8 cellular contexts compared by ENCODE assay signal in the genomic region with DNA sequence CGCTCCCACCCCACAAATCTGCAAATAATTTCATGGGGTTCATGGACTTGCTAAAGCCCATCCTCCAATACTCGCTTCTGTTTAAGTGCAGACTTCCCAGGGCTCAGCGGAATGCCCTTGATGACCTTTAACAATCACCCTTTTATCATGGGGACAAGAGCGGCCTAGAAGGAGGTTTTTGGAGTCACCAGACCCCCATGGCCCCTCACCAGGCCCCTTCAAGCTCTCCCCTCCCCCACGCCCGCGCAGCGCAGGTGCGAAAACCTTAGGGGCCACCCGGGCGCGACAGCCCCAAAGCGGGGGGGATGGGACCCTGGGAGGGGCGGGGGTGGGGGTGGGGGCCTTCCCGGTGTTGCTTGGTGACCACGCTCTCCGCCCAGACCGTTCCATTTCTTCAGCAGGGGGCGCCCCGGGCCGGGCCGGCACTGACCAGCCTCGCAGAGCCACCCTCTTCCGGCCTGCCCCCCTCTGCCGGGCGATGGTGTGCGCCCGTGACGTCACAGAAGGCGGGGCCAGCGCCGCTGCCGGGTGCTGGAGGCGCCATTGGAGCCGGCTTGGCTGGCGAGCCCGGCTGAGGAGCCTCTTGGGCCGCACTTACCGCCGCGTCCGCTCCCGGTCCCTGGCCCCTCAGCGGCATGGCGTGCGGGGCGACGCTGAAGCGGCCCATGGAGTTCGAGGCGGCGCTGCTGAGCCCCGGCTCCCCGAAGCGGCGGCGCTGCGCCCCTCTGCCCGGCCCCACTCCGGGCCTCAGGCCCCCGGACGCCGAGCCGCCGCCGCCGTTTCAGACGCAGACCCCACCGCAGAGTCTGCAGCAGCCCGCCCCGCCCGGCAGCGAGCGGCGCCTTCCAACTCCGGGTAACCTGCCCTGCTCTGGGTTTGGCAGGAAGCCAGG. TPM values are rescaled to one million over a fixed set of nuclear protein-coding genes. Genes with fewer than 3 reads are reported as not detected.
DNase-seq lines count a peak whose midpoint lies in the region; ATAC-seq and TF ChIP-seq lines count a peak whose summit lies in the region.

A gene with protein sequence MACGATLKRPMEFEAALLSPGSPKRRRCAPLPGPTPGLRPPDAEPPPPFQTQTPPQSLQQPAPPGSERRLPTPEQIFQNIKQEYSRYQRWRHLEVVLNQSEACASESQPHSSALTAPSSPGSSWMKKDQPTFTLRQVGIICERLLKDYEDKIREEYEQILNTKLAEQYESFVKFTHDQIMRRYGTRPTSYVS (plus strand): TSS at position 531 of the 892 bp plus-strand sequence. CDS start 105 bp downstream, at position 636.

- peak within 1 kb of the TSS; percentile 78 to 92 for H3K27ac ChIP-seq in liver (ENCODE audit: low read depth in 1 of 2, low read length in 2 of 2)

- intact Hi-C loops in activated CD4-positive, alpha-beta memory T cell treated with anti-CD3 and anti-CD28 coated beads for 36 hours (cut with micrococcal nuclease), result loop anchor here (1.0 to 10.0 kb wide), 4 partner anchors 36 to 204 kb away; a partner anchor contains a TSS

- H3K9me3 Mint-ChIP-seq in activated CD4-positive, alpha-beta memory T cell treated with anti-CD3 and anti-CD28 coated beads for 36 hours, result no peaks in the 10 kb centered on the region

- H3K4me1 ChIP-seq in liver (ENCODE audit: control insufficient read depth in 4 of 4, insufficient read depth in 4 of 4, low read length in 3 of 4), result peaks cover 3 to 22% (median 19%) of the 10 kb centered on the region in 4 donors

- H3K36me3 ChIP-seq in liver (ENCODE audit: control insufficient read depth in 4 of 4, insufficient read depth in 3 of 4, low read depth in 1 of 4, low read length in 3 of 4), result peaks cover 0 to 2% (median under 1%) of the 10 kb centered on the region in 4 donors

- peak within 1 kb of the TSS; percentile 84 for H3K27ac Mint-ChIP-seq in activated CD4-positive, alpha-beta memory T cell treated with anti-CD3 and anti-CD28 coated beads for 36 hours

- CTCF ChIA-PET in activated CD4-positive, alpha-beta memory T cell treated with anti-CD3 and anti-CD28 coated beads for 36 hours (lab: Charles Lee), result interaction anchor here (0.7 to 2.9 kb wide), 4 partner anchors 9 to 135 kb away, joined by 3 to 6 read pairs (median 3); no protein-coding TSS in a partner anchor

- peak within 1 kb of the TSS; percentile 62 to 91 for H3K9ac ChIP-seq in liver (ENCODE audit: low read depth in 1 of 2, low read length in 2 of 2)

- peak in 1 of 2 donors; percentile 21 for TF ChIP-seq RAD21 in liver (IDR thresholded peaks at IDR 0.05)

- POLR2A ChIA-PET in activated CD4-positive, alpha-beta memory T cell treated with anti-CD3 and anti-CD28 coated beads for 36 hours (lab: Charles Lee), result interaction anchor here (0.7 to 1.5 kb wide), 3 partner anchors 12 to 131 kb away, joined by 3 to 6 read pairs (median 3); a partner anchor contains a TSS

- H3K9me3 ChIP-seq in liver (ENCODE audit: control insufficient read depth in 4 of 4, low read length in 3 of 4), result no peaks in the 10 kb centered on the region

- no peaks in the 10 kb centered on the region for H3K27me3 ChIP-seq in liver (ENCODE audit: control insufficient read depth in 4 of 4, insufficient read depth in 4 of 4, low read length in 3 of 4)

- H3K4me1 Mint-ChIP-seq in activated CD4-positive, alpha-beta memory T cell treated with anti-CD3 and anti-CD28 coated beads for 36 hours (ENCODE audit: low read depth), result peaks cover 48% of the 10 kb centered on the region

- peak; percentile 98 for DNase-seq in CD1c-positive myeloid dendritic cell (ENCODE audit: extremely low spot score)
- peak; percentile 99 for DNase-seq in NCI-H774 (lab: John Stamatoyannopoulos, UW)
- DNase-seq in activated CD4-positive, alpha-beta memory T cell treated with anti-CD3 and anti-CD28 coated beads for 36 hours, result peak; percentile 99
- DNase-seq in dermis microvascular lymphatic vessel endothelial cell (ENCODE audit: low read depth in 2 of 2), result peak; percentile 89 to 97
- DNase-seq in stimulated activated CD4-positive, alpha-beta T cell treated with anti-CD3 and anti-CD28 coated beads, Interleukin-4, amount 100 ng/mL, for 1 hour, result peak; percentile 96

- H3K4me3 ChIP-seq in liver (ENCODE audit: low read depth in 1 of 3, low read length in 3 of 3), result peak within 1 kb of the TSS; percentile 93 to 98 (median 98)

- WGBS in liver, result 1% methylated on average over 76 of the region's 76 CpGs

- ATAC-seq in GM19438 (IDR thresholded peaks at IDR 0.05; ENCODE audit: low read depth, unreplicated experiment), result peak; percentile 87
- ATAC-seq in HG03571 (IDR thresholded peaks at IDR 0.05; ENCODE audit: unreplicated experiment), result peak; percentile 86

- no peak for TF ChIP-seq CTCF in liver (IDR thresholded peaks at IDR 0.05; ENCODE audit: low read depth, low read length, missing input control)

- H3K4me3 Mint-ChIP-seq in activated CD4-positive, alpha-beta memory T cell treated with anti-CD3 and anti-CD28 coated beads for 36 hours, result peak within 1 kb of the TSS; percentile 81

- H3K27me3 Mint-ChIP-seq in activated CD4-positive, alpha-beta memory T cell treated with anti-CD3 and anti-CD28 coated beads for 36 hours, result no peaks in the 10 kb centered on the region

- H3K36me3 Mint-ChIP-seq in activated CD4-positive, alpha-beta memory T cell treated with anti-CD3 and anti-CD28 coated beads for 36 hours, result peaks cover 26% of the 10 kb centered on the region

TF ChIP-seq in liver, 16 proteins besides CTCF, POLR2A, EP300 and RAD21:
- peak; percentile 4 for TF ChIP-seq FOXA2 (IDR thresholded peaks at IDR 0.05)
- no peak for TF ChIP-seq TAF1 (conservative IDR thresholded peaks at IDR 0.05)
- peak in 1 of 2 donors; percentile 68 for TF ChIP-seq GABPA (IDR thresholded peaks at IDR 0.05 in 1 of 2, conservative IDR thresholded peaks at IDR 0.05 in 1 of 2)
- no peak for TF ChIP-seq JUND (IDR thresholded peaks at IDR 0.05)
- TF ChIP-seq NR2F2 (IDR thresholded peaks at IDR 0.05), result peak; percentile 63
- TF ChIP-seq, protein P1, sequence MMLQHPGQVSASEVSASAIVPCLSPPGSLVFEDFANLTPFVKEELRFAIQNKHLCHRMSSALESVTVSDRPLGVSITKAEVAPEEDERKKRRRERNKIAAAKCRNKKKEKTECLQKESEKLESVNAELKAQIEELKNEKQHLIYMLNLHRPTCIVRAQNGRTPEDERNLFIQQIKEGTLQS (IDR thresholded peaks at IDR 0.05), result no peak
- TF ChIP-seq RXRA (IDR thresholded peaks at IDR 0.05), result peak; percentile 34 to 37
- TF ChIP-seq, protein P2, sequence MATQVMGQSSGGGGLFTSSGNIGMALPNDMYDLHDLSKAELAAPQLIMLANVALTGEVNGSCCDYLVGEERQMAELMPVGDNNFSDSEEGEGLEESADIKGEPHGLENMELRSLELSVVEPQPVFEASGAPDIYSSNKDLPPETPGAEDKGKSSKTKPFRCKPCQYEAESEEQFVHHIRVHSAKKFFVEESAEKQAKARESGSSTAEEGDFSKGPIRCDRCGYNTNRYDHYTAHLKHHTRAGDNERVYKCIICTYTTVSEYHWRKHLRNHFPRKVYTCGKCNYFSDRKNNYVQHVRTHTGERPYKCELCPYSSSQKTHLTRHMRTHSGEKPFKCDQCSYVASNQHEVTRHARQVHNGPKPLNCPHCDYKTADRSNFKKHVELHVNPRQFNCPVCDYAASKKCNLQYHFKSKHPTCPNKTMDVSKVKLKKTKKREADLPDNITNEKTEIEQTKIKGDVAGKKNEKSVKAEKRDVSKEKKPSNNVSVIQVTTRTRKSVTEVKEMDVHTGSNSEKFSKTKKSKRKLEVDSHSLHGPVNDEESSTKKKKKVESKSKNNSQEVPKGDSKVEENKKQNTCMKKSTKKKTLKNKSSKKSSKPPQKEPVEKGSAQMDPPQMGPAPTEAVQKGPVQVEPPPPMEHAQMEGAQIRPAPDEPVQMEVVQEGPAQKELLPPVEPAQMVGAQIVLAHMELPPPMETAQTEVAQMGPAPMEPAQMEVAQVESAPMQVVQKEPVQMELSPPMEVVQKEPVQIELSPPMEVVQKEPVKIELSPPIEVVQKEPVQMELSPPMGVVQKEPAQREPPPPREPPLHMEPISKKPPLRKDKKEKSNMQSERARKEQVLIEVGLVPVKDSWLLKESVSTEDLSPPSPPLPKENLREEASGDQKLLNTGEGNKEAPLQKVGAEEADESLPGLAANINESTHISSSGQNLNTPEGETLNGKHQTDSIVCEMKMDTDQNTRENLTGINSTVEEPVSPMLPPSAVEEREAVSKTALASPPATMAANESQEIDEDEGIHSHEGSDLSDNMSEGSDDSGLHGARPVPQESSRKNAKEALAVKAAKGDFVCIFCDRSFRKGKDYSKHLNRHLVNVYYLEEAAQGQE (IDR thresholded peaks at IDR 0.05), result no peak
- TF ChIP-seq, protein P3, sequence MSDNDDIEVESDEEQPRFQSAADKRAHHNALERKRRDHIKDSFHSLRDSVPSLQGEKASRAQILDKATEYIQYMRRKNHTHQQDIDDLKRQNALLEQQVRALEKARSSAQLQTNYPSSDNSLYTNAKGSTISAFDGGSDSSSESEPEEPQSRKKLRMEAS (IDR thresholded peaks at IDR 0.05), result no peak
- peak; percentile 80 for TF ChIP-seq YY1 (IDR thresholded peaks at IDR 0.05)
- TF ChIP-seq, protein P4, sequence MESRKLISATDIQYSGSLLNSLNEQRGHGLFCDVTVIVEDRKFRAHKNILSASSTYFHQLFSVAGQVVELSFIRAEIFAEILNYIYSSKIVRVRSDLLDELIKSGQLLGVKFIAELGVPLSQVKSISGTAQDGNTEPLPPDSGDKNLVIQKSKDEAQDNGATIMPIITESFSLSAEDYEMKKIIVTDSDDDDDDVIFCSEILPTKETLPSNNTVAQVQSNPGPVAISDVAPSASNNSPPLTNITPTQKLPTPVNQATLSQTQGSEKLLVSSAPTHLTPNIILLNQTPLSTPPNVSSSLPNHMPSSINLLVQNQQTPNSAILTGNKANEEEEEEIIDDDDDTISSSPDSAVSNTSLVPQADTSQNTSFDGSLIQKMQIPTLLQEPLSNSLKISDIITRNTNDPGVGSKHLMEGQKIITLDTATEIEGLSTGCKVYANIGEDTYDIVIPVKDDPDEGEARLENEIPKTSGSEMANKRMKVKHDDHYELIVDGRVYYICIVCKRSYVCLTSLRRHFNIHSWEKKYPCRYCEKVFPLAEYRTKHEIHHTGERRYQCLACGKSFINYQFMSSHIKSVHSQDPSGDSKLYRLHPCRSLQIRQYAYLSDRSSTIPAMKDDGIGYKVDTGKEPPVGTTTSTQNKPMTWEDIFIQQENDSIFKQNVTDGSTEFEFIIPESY (IDR thresholded peaks at IDR 0.05), result no peak
- TF ChIP-seq HNF4A (conservative IDR thresholded peaks at IDR 0.05), result peak in 1 of 2 donors; percentile 16
- no peak for TF ChIP-seq HNF4G (IDR thresholded peaks at IDR 0.05)
- TF ChIP-seq SP1 (IDR thresholded peaks at IDR 0.05), result peak; percentile 71
- TF ChIP-seq EGR1 (IDR thresholded peaks at IDR 0.05; ENCODE audit: low read depth in 2 of 2), result peak in 1 of 2 donors; percentile 30
- TF ChIP-seq FOXA1 (IDR thresholded peaks at IDR 0.05), result peak; percentile 49

RNA-seq across cellular contexts. Expression of the gene that starts here (rescaled TPM):
- 10 to 100 TPM; 73.2 to 74.3 TPM for total RNA-seq in activated CD4-positive, alpha-beta memory T cell treated with anti-CD3 and anti-CD28 coated beads for 36 hours
- 31.7 and 42.5 TPM in 2 replicates for total RNA-seq in dermis microvascular lymphatic vessel endothelial cell
- total RNA-seq in liver, result 10 to 100 TPM; 30.0 to 52.4 TPM
- 10 to 100 TPM; 18.2 to 23.6 TPM for polyA plus RNA-seq in liver

Comparison
In these comparisons a context has a peak if more than half of its experiments do, and no peak if none do; other contexts are left out.
1. Peak in every context shown above with its lines: DNase-seq, ATAC-seq, H3K4me3 ChIP-seq and H3K27ac ChIP-seq.